8 cellular contexts compared by ENCODE assay signal in the genomic region with DNA sequence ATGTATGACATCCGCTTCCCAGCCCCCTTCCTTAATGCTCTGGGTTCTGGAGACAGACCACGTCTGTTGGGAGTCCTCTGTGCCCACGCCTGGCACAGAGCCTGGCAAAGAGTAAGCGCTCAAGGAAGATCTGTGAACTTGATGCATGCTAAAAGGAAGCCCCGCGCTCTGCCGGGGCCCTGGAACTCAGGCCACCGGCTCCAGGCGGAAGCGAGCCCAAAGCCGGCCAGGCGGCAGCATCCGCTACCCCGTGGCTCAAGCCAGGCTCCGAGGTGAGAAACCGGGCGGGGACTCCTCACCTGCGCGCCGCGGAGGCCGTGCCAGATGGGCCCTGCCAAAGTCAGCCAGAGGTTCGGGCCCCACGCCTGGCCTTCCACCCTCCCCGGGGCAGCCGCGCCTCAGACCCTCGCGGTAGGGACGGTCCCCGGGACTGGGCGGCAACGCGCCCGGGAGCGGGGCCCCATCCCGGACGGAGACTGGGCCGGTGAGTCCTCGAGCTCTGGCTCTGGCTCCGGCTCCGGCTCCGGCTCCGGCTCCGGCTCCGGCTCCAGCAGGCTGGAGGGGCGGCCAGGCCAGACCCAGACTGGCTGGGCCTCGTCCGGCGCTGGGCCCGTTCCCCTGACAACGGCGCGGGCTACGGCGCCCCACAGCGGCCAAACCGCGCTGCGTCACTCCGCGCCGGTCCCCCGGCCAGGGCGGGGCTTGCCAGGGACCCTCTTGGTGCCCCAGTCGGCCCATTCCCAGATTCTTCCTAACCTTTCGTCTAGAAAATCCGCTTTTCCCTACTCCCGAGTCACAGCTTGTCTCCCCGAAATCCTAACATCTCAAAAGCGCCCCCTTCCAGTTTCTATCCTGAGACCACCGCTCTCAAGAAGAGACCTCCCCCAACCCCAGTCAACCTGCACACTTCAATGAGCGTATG. TPM values are rescaled to one million over a fixed set of nuclear protein-coding genes. Genes with fewer than 3 reads are reported as not detected.
DNase-seq lines count a peak whose midpoint lies in the region; ATAC-seq and TF ChIP-seq lines count a peak whose summit lies in the region.

A gene with protein sequence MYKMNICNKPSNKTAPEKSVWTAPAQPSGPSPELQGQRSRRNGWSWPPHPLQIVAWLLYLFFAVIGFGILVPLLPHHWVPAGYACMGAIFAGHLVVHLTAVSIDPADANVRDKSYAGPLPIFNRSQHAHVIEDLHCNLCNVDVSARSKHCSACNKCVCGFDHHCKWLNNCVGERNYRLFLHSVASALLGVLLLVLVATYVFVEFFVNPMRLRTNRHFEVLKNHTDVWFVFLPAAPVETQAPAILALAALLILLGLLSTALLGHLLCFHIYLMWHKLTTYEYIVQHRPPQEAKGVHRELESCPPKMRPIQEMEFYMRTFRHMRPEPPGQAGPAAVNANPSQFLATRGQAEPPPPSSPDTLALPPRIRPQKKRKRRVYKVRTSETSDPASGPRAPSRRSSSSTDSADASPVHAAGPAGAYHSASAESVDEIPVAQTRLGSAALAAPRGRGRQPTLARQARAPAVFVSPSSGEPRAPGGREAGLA (minus strand): TSS at position 606 of the 922 bp plus-strand sequence. CDS start 8,702 bp downstream, outside the sequence.

- peak within 1 kb of the TSS; percentile 95 for H3K9ac ChIP-seq in skeletal muscle satellite cell (ENCODE audit: low read depth, low read length)

- H3K9me3 Mint-ChIP-seq in central memory CD8-positive, alpha-beta T cell, result no peaks in the 10 kb centered on the region
- H3K9me3 Mint-ChIP-seq in immature natural killer cell, result no peaks in the 10 kb centered on the region

- no peaks in the 10 kb centered on the region for H3K36me3 ChIP-seq in skeletal muscle satellite cell (ENCODE audit: insufficient read depth, low read length)

- peaks cover 1% of the 10 kb centered on the region for H3K36me3 Mint-ChIP-seq in central memory CD8-positive, alpha-beta T cell (ENCODE audit: insufficient read depth)
- no peaks in the 10 kb centered on the region for H3K36me3 Mint-ChIP-seq in immature natural killer cell

- DNase-seq in AG09309 (ENCODE audit: low read depth) (no peak), HT1080 (ENCODE audit: low read depth) (peak; percentile 57), T-helper 2 cell (peak in 3 of 5 experiments; percentile 30 to 45 (median 36)), immature natural killer cell (peak; percentile 57 to 61 (median 60)), AML-193 (lab: John Stamatoyannopoulos, UW) (no peak)
- peak in 1 of 2 donors; percentile 31 for DNase-seq in central memory CD8-positive, alpha-beta T cell (ENCODE audit: low spot score in 2 of 2)

- peak; percentile 24 for TF ChIP-seq CTCF in AG09309 (IDR thresholded peaks at IDR 0.05; ENCODE audit: control insufficient read depth, insufficient read depth, low read depth, low read length, missing control alignments)

- H3K4me3 ChIP-seq in AG09309 (ENCODE audit: control insufficient read depth, low read depth, low read length) (peak within 1 kb of the TSS; percentile 50), skeletal muscle satellite cell (ENCODE audit: low read length) (peak within 1 kb of the TSS; percentile 79)

- H3K9me3 ChIP-seq in skeletal muscle satellite cell (replicated peaks; ENCODE audit: low read length), result no peaks in the 10 kb centered on the region

- H3K27ac Mint-ChIP-seq in central memory CD8-positive, alpha-beta T cell (ENCODE audit: low read depth), result no peak within 1 kb of the TSS
- H3K27ac Mint-ChIP-seq in immature natural killer cell, result peak within 1 kb of the TSS in 5 of 6 donors; percentile 50 to 82 (median 72)

- H3K27me3 Mint-ChIP-seq in central memory CD8-positive, alpha-beta T cell, result peaks cover 9% of the 10 kb centered on the region
- H3K27me3 Mint-ChIP-seq in immature natural killer cell (ENCODE audit: low read depth in 3 of 3), result peaks cover 6 to 23% (median 9%) of the 10 kb centered on the region in 3 donors

- H3K4me1 ChIP-seq in skeletal muscle satellite cell (ENCODE audit: control insufficient read depth, insufficient read depth, low read length), result peaks cover 16% of the 10 kb centered on the region

- peak within 1 kb of the TSS; percentile 98 for H3K4me2 ChIP-seq in skeletal muscle satellite cell (ENCODE audit: low read length)

- peak within 1 kb of the TSS; percentile 80 for H3K4me3 Mint-ChIP-seq in central memory CD8-positive, alpha-beta T cell
- peak within 1 kb of the TSS; percentile 77 to 88 (median 82) for H3K4me3 Mint-ChIP-seq in immature natural killer cell

- H3K27me3 ChIP-seq in skeletal muscle satellite cell (ENCODE audit: control insufficient read depth, insufficient read depth, low read length), result no peaks in the 10 kb centered on the region

- peak; percentile 71 for ATAC-seq in GM18909 (IDR thresholded peaks at IDR 0.05; ENCODE audit: poor library complexity, unreplicated experiment)
- ATAC-seq in central memory CD8-positive, alpha-beta T cell (replicated peaks; ENCODE audit: extremely low read depth, poor library complexity, severe bottlenecking), result peak; percentile 79

- H3K4me1 Mint-ChIP-seq in central memory CD8-positive, alpha-beta T cell, result peaks cover 18% of the 10 kb centered on the region
- H3K4me1 Mint-ChIP-seq in immature natural killer cell, result peaks cover 10 to 16% of the 10 kb centered on the region in 2 donors

RNA-seq across cellular contexts. Expression of the gene that starts here (rescaled TPM):
- total RNA-seq in HT1080 (2014; rRNA removed; shearing (Covaris generic)), result 2.6 and 4.1 TPM in 2 replicates
- polyA plus RNA-seq in HT1080 (2015; cell fraction: cytosol; rRNA removed), result 5.7 and 6.0 TPM in 2 replicates
- 6.4 and 9.2 TPM in 2 replicates for polyA plus RNA-seq in HT1080 (2015; cell fraction: nucleus; rRNA removed)
- polyA plus RNA-seq in immature natural killer cell, result under 1 TPM in 2 of 3 donors, not detected in 1; 0.64 to 0.71 TPM
- 5.1 and 5.9 TPM in 2 replicates for total RNA-seq in skeletal muscle satellite cell (2012; rRNA removed)

Comparison
In these comparisons a context has a peak if more than half of its experiments do, and no peak if none do; other contexts are left out.
1. Peak in DNase-seq in immature natural killer cell; RNA of the gene not detected or under 1 TPM.
2. DNase-seq: peak in HT1080 (single experiment) and T-helper 2 cell (3 of 5); none in AG09309 (single experiment) and AML-193 (0 of 2).